ENCODE assay signal across 8 cellular contexts in the genomic region with DNA sequence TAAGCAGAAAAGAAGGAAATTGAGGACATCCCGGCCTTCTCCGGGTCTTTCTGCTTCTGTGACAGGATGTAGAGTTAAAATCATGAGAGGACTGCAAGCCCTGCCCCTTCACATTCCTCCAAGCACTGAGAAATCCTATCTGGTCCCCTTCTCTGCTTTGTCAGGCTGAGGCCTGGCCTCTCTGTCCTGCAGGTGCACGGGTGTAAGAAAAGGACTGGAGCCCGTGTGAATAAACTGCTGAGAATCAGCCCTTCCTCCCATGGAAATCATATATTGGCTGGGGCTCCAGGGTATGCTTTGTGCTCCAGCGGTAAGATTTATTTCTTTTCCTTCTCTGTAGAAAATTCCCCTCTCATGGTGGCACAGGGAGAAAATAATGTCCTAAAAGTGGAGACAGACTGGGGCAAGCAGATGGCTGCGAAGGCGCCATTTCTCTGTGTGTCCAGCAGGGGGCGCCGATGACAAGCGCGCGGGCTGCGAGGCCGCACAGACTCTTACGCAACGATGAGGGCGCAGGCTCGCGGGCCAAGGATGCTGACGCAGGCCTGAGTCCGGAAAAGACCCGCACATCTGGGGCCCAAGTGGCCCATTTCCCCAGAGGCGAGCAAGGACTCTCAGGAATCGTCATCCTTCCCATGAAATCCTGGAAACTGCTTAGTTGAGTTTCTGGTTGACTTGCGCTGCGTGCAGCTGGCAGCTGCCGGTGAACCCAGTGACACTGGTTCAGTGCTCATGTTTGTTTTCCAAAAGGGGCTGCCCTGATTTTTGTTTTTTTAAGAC.
A peak's percentile ranks its signal among the peaks of the same experiment; 100 is the strongest.
DNase-seq lines count a peak whose midpoint lies in the region; FAIRE-seq and TF ChIP-seq lines count a peak whose summit lies in the region.

No MANE protein-coding gene starts in this region.

- CTCF ChIA-PET in RWPE1 (lab: Yijun Ruan, JAX): interaction anchor here (0.7 to 0.8 kb wide), 2 partner anchors 37 to 43 kb away, joined by 3 read pairs; no protein-coding TSS in a partner anchor

- H3K27ac ChIP-seq in RWPE1: no peak overlapping the region

- no peaks in the 10 kb centered on the region for H3K36me3 ChIP-seq in HAP-1 (replicated peaks)
- no peaks in the 10 kb centered on the region for H3K36me3 ChIP-seq in neuron (ENCODE audit: insufficient read depth, low read length)

- H3K4me3 ChIP-seq in HAP-1: no peak overlapping the region
- H3K4me3 ChIP-seq in neuron (ENCODE audit: low read length): peak overlapping the region; percentile 58

- in situ Hi-C loops in G401 (cut with HindIII; ENCODE audit: low sequenced_read_pairs) (no loop called here), HAP-1 (cut with MboI; ENCODE audit: low sequenced_read_pairs) (no loop called here)

- H2AFZ ChIP-seq in neuron (ENCODE audit: low read depth, low read length): peak overlapping the region; percentile 86

- POLR2A ChIA-PET in RWPE1 (lab: Yijun Ruan, JAX; ENCODE audit: low non-redundant PET): no interaction called here

- H3K27me3 ChIP-seq in HAP-1 (ENCODE audit: low read depth) (no peaks in the 10 kb centered on the region), neuron (ENCODE audit: insufficient read depth, low read length) (peaks cover 3% of the 10 kb centered on the region)

- FAIRE-seq in frontal cortex (lab: Jason Lieb, UNC): no peak

- H3K4me1 ChIP-seq in HAP-1 (no peaks in the 10 kb centered on the region), neuron (ENCODE audit: insufficient read depth, low read length) (peaks cover 4% of the 10 kb centered on the region)

- H3K9me3 ChIP-seq in HAP-1 (no peaks in the 10 kb centered on the region), neuron (ENCODE audit: low read length) (no peaks in the 10 kb centered on the region)

- peak; percentile 96 for TF ChIP-seq CTCF in RWPE1 (conservative IDR thresholded peaks at IDR 0.05; ENCODE audit: low read depth)

- DNase-seq in G401 (ENCODE audit: low spot score): peak; percentile 86
- peak; percentile 48 to 79 for DNase-seq in HAP-1 (ENCODE audit: low spot score in 2 of 2)
- DNase-seq in LoVo (ENCODE audit: low spot score): peak; percentile 71
- peak; percentile 59 for DNase-seq in RWPE1 (ENCODE audit: low spot score)
- peak; percentile 21 for DNase-seq in activated gamma-delta T cell (lab: John Stamatoyannopoulos, UW)
- peak; percentile 40 to 77 for DNase-seq in frontal cortex (ENCODE audit: low spot score in 2 of 2)
- peak; percentile 80 for DNase-seq in stromal cell of bone marrow (ENCODE audit: low read depth)

Comparison
In these comparisons a context has a peak if more than half of its experiments do, and no peak if none do; other contexts are left out.
1. DNase-seq: peak in every context shown above with its lines; median percentile 86 in G401; 80 in stromal cell of bone marrow; 71 in LoVo; 64 in HAP-1; 59 in RWPE1; 58 in frontal cortex; 21 in activated gamma-delta T cell.